Comparison of ENCODE assay signal across 1 cellular context in the genomic region with DNA sequence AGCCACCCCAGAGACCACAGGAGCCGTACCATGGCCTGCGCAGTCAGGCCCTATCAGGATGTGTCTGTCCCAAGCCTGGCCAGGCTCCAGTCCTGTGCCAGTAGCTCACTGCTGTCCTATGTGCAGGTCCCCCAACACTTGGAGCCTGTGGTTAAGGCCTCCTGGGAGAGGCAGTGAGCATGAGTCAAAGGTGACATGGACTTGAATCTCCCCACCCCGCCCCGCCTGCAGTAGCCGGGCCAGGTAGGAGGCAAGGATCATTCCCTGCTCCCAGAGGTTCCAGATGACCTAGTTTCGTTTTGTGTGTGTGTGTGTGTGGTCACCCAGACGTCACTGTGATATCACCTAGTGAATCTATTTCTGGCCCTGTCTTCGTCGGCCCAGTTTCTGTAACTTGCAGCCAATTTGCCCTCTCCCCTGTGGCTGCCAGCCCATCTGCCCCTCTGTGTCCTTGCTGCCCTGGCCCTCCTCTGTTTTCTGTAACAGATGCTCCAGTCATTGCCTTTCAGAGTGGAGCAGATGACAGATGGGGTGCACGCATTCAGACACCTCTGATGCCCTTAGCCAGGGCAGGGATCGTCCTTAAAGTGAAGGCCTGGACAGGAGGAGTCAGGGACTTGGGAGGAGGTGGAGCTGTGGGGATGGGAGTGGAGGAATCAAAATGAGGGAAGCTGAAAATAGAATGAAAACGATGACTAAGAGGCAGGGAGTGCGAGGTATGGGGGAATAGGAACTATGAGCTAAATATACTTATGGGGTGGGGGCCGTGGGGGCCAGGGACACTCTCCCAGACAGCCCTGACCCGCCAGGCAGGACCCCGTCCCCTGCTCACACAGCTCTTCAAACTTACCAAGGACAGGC.
TF ChIP-seq lines count a peak whose summit lies in the region.

No MANE protein-coding gene starts in this region.

TF ChIP-seq in GM23338, 12 proteins besides CTCF, POLR2A, EP300 and RAD21 (continued from another document):
- TF ChIP-seq, protein P1, sequence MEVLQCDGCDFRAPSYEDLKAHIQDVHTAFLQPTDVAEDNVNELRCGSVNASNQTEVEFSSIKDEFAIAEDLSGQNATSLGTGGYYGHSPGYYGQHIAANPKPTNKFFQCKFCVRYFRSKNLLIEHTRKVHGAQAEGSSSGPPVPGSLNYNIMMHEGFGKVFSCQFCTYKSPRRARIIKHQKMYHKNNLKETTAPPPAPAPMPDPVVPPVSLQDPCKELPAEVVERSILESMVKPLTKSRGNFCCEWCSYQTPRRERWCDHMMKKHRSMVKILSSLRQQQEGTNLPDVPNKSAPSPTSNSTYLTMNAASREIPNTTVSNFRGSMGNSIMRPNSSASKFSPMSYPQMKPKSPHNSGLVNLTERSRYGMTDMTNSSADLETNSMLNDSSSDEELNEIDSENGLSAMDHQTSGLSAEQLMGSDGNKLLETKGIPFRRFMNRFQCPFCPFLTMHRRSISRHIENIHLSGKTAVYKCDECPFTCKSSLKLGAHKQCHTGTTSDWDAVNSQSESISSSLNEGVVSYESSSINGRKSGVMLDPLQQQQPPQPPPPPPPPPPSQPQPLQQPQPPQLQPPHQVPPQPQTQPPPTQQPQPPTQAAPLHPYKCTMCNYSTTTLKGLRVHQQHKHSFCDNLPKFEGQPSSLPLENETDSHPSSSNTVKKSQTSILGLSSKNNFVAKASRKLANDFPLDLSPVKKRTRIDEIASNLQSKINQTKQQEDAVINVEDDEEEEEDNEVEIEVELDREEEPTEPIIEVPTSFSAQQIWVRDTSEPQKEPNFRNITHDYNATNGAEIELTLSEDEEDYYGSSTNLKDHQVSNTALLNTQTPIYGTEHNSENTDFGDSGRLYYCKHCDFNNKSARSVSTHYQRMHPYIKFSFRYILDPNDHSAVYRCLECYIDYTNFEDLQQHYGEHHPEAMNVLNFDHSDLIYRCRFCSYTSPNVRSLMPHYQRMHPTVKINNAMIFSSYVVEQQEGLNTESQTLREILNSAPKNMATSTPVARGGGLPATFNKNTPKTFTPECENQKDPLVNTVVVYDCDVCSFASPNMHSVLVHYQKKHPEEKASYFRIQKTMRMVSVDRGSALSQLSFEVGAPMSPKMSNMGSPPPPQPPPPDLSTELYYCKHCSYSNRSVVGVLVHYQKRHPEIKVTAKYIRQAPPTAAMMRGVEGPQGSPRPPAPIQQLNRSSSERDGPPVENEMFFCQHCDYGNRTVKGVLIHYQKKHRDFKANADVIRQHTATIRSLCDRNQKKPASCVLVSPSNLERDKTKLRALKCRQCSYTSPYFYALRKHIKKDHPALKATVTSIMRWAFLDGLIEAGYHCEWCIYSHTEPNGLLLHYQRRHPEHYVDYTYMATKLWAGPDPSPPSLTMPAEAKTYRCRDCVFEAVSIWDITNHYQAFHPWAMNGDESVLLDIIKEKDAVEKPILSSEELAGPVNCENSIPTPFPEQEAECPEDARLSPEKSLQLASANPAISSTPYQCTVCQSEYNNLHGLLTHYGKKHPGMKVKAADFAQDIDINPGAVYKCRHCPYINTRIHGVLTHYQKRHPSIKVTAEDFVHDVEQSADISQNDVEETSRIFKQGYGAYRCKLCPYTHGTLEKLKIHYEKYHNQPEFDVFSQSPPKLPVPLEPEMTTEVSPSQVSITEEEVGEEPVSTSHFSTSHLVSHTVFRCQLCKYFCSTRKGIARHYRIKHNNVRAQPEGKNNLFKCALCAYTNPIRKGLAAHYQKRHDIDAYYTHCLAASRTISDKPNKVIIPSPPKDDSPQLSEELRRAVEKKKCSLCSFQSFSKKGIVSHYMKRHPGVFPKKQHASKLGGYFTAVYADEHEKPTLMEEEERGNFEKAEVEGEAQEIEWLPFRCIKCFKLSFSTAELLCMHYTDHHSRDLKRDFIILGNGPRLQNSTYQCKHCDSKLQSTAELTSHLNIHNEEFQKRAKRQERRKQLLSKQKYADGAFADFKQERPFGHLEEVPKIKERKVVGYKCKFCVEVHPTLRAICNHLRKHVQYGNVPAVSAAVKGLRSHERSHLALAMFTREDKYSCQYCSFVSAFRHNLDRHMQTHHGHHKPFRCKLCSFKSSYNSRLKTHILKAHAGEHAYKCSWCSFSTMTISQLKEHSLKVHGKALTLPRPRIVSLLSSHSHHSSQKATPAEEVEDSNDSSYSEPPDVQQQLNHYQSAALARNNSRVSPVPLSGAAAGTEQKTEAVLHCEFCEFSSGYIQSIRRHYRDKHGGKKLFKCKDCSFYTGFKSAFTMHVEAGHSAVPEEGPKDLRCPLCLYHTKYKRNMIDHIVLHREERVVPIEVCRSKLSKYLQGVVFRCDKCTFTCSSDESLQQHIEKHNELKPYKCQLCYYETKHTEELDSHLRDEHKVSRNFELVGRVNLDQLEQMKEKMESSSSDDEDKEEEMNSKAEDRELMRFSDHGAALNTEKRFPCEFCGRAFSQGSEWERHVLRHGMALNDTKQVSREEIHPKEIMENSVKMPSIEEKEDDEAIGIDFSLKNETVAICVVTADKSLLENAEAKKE (CRISPR knock-in tag; IDR thresholded peaks at IDR 0.05): no peak
- no peak for TF ChIP-seq CREB1 (CRISPR knock-in tag; IDR thresholded peaks at IDR 0.05; ENCODE audit: low read depth)
- TF ChIP-seq, protein P2, sequence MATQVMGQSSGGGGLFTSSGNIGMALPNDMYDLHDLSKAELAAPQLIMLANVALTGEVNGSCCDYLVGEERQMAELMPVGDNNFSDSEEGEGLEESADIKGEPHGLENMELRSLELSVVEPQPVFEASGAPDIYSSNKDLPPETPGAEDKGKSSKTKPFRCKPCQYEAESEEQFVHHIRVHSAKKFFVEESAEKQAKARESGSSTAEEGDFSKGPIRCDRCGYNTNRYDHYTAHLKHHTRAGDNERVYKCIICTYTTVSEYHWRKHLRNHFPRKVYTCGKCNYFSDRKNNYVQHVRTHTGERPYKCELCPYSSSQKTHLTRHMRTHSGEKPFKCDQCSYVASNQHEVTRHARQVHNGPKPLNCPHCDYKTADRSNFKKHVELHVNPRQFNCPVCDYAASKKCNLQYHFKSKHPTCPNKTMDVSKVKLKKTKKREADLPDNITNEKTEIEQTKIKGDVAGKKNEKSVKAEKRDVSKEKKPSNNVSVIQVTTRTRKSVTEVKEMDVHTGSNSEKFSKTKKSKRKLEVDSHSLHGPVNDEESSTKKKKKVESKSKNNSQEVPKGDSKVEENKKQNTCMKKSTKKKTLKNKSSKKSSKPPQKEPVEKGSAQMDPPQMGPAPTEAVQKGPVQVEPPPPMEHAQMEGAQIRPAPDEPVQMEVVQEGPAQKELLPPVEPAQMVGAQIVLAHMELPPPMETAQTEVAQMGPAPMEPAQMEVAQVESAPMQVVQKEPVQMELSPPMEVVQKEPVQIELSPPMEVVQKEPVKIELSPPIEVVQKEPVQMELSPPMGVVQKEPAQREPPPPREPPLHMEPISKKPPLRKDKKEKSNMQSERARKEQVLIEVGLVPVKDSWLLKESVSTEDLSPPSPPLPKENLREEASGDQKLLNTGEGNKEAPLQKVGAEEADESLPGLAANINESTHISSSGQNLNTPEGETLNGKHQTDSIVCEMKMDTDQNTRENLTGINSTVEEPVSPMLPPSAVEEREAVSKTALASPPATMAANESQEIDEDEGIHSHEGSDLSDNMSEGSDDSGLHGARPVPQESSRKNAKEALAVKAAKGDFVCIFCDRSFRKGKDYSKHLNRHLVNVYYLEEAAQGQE (IDR thresholded peaks at IDR 0.05; ENCODE audit: unreplicated experiment): no peak
